ENCODE assay signal across 9 cellular contexts in the genomic region with DNA sequence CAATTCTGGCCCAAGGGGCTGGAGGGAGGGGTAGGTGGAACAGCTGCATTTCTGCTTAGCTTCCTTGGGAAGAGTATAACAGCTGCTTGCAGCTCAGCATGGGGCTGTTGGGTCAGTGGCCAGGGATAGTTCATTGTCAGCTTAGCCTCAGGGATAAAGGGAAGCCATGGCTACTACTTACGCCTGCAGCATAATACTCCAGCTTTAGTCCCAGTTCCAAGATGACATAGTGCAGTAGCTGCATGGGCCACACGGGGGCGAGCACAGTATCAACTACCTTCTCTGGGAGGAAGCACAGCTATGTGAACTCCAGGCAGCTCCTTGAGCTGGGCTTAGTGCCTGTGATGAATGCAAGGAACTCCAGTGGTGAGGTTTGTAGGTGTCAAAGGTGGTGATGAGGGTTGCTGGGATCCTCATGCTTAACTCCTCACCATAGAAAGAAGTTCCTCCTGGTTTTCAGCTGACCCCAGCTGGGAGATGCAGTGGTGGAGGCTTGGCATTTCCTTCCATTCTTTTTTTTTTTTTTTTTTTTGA. TPM values are rescaled to one million over a fixed set of nuclear protein-coding genes. Genes with fewer than 3 reads are reported as not detected.
DNase-seq lines count a peak whose midpoint lies in the region; FAIRE-seq and TF ChIP-seq lines count a peak whose summit lies in the region.
"Had no signal": no experiment of that assay in that cellular context is flagged by ENCODE, and none has a peak within 500 bp of the region (broad histone marks: within the 10 kb centered on the region; RNA-seq: fewer than 3 reads in every experiment).

No MANE protein-coding gene starts in this region.

- no peaks in the 10 kb centered on the region for H3K9me2 ChIP-seq in hepatocyte (replicated peaks; ENCODE audit: insufficient read depth)

- H3K79me2 ChIP-seq in hepatocyte = no peaks in the 10 kb centered on the region
- no peaks in the 10 kb centered on the region for H3K79me2 ChIP-seq in smooth muscle cell (ENCODE audit: low read depth)

- H3K4me1 ChIP-seq in hepatocyte (ENCODE audit: insufficient read depth) (no peaks in the 10 kb centered on the region), smooth muscle cell (ENCODE audit: low read depth) (no peaks in the 10 kb centered on the region)

- H2AFZ ChIP-seq in hepatocyte (no peak overlapping the region), smooth muscle cell (ENCODE audit: low read depth) (no peak overlapping the region)

- no peak overlapping the region for H3K9ac ChIP-seq in smooth muscle cell (ENCODE audit: low read depth)

- WGBS in hepatocyte (ENCODE audit: low lambda C conversion rate, missing lambda C conversion rate) = 15% methylated on average over 3 of the region's 3 CpGs
- whole genome bisulfite sequencing in smooth muscle cell (ENCODE audit: low lambda C conversion rate) = 21% methylated on average over 3 of the region's 3 CpGs

- H3K9me3 ChIP-seq in hepatocyte (ENCODE audit: low read depth) = peaks cover 5% of the 10 kb centered on the region
- peaks cover 8% of the 10 kb centered on the region for H3K9me3 ChIP-seq in smooth muscle cell (replicated peaks; ENCODE audit: low read depth)

- FAIRE-seq in H54 (lab: Jason Lieb, UNC) = peak; percentile 83
- FAIRE-seq: A204.1 had no signal

- no peaks in the 10 kb centered on the region for H3K36me3 ChIP-seq in hepatocyte (replicated peaks; ENCODE audit: insufficient read depth, low read depth)
- no peaks in the 10 kb centered on the region for H3K36me3 ChIP-seq in smooth muscle cell (ENCODE audit: low read depth)

- DNase-seq in DMS153 (lab: John Stamatoyannopoulos, UW) (peak; percentile 25), DMS153 treated with DMSO at 0.1 percent for 48 hours (lab: John Stamatoyannopoulos, UW; ENCODE audit: unreplicated experiment) (no peak), H54 (ENCODE audit: insufficient read length, low spot score) (peak; percentile 68), LHCN-M2 (ENCODE audit: low read depth) (peak; percentile 94), T-helper 2 cell (peak; percentile 20 to 73 (median 52)), anterior cingulate cortex (lab: John Stamatoyannopoulos, UW) (peak in 31 of 58 donors; percentile 4 to 72 (median 22)), hepatocyte (ENCODE audit: low spot score) (peak; percentile 82), smooth muscle cell (lab: John Stamatoyannopoulos, UW; ENCODE audit: unreplicated experiment) (no peak)

- no peaks in the 10 kb centered on the region for H3F3A ChIP-seq in smooth muscle cell (ENCODE audit: low read depth)

- no peaks in the 10 kb centered on the region for H3K27me3 ChIP-seq in hepatocyte
- no peaks in the 10 kb centered on the region for H3K27me3 ChIP-seq in smooth muscle cell (ENCODE audit: low read depth)

- H3K27ac ChIP-seq in hepatocyte (no peak overlapping the region), smooth muscle cell (ENCODE audit: low read depth) (no peak overlapping the region)

- TF ChIP-seq CTCF in hepatocyte (IDR thresholded peaks at IDR 0.05; ENCODE audit: poor library complexity) (peak; percentile 63), smooth muscle cell (IDR thresholded peaks at IDR 0.05; ENCODE audit: borderline replicate concordance, insufficient read depth, poor library complexity, severe bottlenecking) (peak; percentile 65)

- H3K4me3 ChIP-seq in hepatocyte (no peak overlapping the region), smooth muscle cell (no peak overlapping the region)

- no peak for TF ChIP-seq POLR2A in H54 (IDR thresholded peaks at IDR 0.05; ENCODE audit: low read depth, low read length)

- H4K20me1 ChIP-seq in hepatocyte (ENCODE audit: insufficient read depth, poor library complexity, severe bottlenecking) = no peaks in the 10 kb centered on the region
- no peaks in the 10 kb centered on the region for H4K20me1 ChIP-seq in smooth muscle cell (ENCODE audit: low read depth)

- no peak overlapping the region for H3K4me2 ChIP-seq in hepatocyte
- no peak overlapping the region for H3K4me2 ChIP-seq in smooth muscle cell

RNA-seq across cellular contexts. Expression of a gene that starts 35.4 kb away (rescaled TPM):
- total RNA-seq in LHCN-M2 (2014; rRNA removed) (92.2 and 129 TPM in 2 replicates), hepatocyte (387 and 429 TPM in 2 replicates), smooth muscle cell (218 and 231 TPM in 2 replicates)
- 96.1 TPM for polyA plus RNA-seq in LHCN-M2 (2012)
- polyA plus RNA-seq in hepatocyte (103 and 146 TPM in 2 replicates), smooth muscle cell (75.9 and 78.1 TPM in 2 replicates)

Comparison
In these comparisons a context has a peak if more than half of its experiments do, and no peak if none do; other contexts are left out.
1. DNase-seq: peak in DMS153 (single experiment), H54 (single experiment), LHCN-M2 (single experiment), T-helper 2 cell (5 of 5), anterior cingulate cortex (31 of 58) and hepatocyte (single experiment); none in DMS153 treated with DMSO at 0.1 percent for 48 hours (single experiment) and smooth muscle cell (single experiment).